ENCODE assay signal across 17 cellular contexts in the genomic region with DNA sequence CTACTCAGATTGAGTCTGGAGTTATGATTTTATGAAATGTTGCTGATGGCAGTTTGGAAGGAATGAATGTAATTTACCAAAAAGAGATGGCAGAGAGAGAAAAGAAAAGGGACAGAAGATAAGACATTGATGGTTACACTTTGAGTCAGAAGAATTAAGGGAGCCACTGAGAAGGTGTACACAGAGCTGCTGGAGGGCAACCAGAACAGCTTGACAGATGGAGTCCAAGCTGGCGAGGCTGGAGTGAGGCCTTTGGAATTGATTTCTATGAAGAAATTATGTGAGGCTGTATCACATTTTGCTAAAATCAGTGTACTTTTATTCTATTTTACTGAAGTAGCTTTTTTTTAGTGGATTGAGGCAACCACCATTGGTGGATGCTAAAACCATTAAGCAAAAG.
DNase-seq lines count a peak whose midpoint lies in the region; ATAC-seq and TF ChIP-seq lines count a peak whose summit lies in the region.
"Had no signal": no experiment of that assay in that cellular context is flagged by ENCODE, and none has a peak within 500 bp of the region (broad histone marks: within the 10 kb centered on the region; RNA-seq: fewer than 3 reads in every experiment).

No MANE protein-coding gene starts in this region.

- H3K27ac ChIP-seq in tibial nerve, result no peak overlapping the region
- H3K27ac ChIP-seq: C4-2B, HL-60 had no signal

- no peaks in the 10 kb centered on the region for H3K36me3 ChIP-seq in tibial nerve
- H3K36me3 ChIP-seq: BE2C, HAP-1 had no signal

- H3K4me1 Mint-ChIP-seq in nephron progenitor cell, result no peaks in the 10 kb centered on the region
- H3K4me1 Mint-ChIP-seq: CD4-positive, alpha-beta memory T cell had no signal

- no peaks in the 10 kb centered on the region for H3K27me3 ChIP-seq in tibial nerve
- H3K27me3 ChIP-seq: BE2C had no signal

- no peaks in the 10 kb centered on the region for H3K4me1 ChIP-seq in tibial nerve
- H3K4me1 ChIP-seq: BE2C, HAP-1 had no signal

- no peak overlapping the region for H3K4me3 Mint-ChIP-seq in nephron progenitor cell
- H3K4me3 Mint-ChIP-seq: CD4-positive, alpha-beta memory T cell had no signal

- no peak for DNase-seq in nephron progenitor cell
- DNase-seq in AG08395 (ENCODE audit: low spot score), result no peak
- no peak for DNase-seq in tibial nerve (ENCODE audit: low spot score in 2 of 2)
- DNase-seq: BE2C; CD4-positive, alpha-beta memory T cell; COR-L47; DMS153; DMS79 treated with DMSO at 0.1 percent for 48 hours; EL; GDM1 had no signal

- H3K36me3 Mint-ChIP-seq in nephron progenitor cell (ENCODE audit: low read depth), result no peaks in the 10 kb centered on the region
- H3K36me3 Mint-ChIP-seq: CD4-positive, alpha-beta memory T cell had no signal

- H3K27me3 Mint-ChIP-seq in nephron progenitor cell (ENCODE audit: low read depth, poor library complexity), result no peaks in the 10 kb centered on the region
- H3K27me3 Mint-ChIP-seq: CD4-positive, alpha-beta memory T cell had no signal

- TF ChIP-seq POLR2A in tibial nerve (IDR thresholded peaks at IDR 0.05), result no peak

- no peak for TF ChIP-seq EP300 in tibial nerve (IDR thresholded peaks at IDR 0.05)

- WGBS in tibial nerve, 2 donors, result 91 to 100% methylated on average over 1 of the region's 1 CpG

- H3K9me3 Mint-ChIP-seq in nephron progenitor cell, result no peaks in the 10 kb centered on the region

- no peak overlapping the region for H3K4me3 ChIP-seq in tibial nerve
- H3K4me3 ChIP-seq: HAP-1 had no signal

- H3K9me3 ChIP-seq in tibial nerve, result no peaks in the 10 kb centered on the region
- H3K9me3 ChIP-seq: BE2C, HAP-1 had no signal

- peak; percentile 28 for ATAC-seq in GM18511 (IDR thresholded peaks at IDR 0.05; ENCODE audit: unreplicated experiment)
- ATAC-seq in GM21360 (IDR thresholded peaks at IDR 0.05; ENCODE audit: unreplicated experiment), result peak; percentile 23
- ATAC-seq in HG03432 (IDR thresholded peaks at IDR 0.05; ENCODE audit: unreplicated experiment), result peak; percentile 11
- no peak for ATAC-seq in GM21515 (IDR thresholded peaks at IDR 0.05; ENCODE audit: unreplicated experiment)

- H3K27ac Mint-ChIP-seq in nephron progenitor cell, result peak overlapping the region; percentile 31

- TF ChIP-seq CTCF in nephron progenitor cell (IDR thresholded peaks at IDR 0.05) (no peak), tibial nerve (IDR thresholded peaks at IDR 0.05) (no peak)
